ENCODE assay signal across 1 cellular context in the genomic region with DNA sequence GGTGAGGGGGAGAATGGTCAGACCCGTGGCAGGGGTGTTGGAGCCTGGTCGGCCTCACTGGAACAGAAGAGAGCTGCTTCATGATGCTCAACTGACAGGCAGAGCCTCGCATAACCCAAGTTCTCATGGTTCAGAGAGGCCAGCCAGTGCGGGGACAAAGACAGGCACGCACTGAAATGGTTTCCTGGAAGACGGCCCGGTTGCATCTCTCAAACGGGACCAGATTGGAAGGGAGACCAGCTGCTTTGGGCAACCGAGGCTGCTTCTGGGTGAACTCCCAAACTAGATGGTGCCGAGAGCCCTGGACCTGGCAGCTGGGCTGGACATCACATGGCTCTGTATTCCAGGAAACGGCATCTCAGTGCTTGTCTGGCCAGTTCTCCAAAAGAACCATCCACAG.
TF ChIP-seq lines count a peak whose summit lies in the region.

No MANE protein-coding gene starts in this region.

TF ChIP-seq in K562, 482 proteins besides CTCF, POLR2A, EP300 and RAD21 (continued from another document):
- TF ChIP-seq, protein P1, sequence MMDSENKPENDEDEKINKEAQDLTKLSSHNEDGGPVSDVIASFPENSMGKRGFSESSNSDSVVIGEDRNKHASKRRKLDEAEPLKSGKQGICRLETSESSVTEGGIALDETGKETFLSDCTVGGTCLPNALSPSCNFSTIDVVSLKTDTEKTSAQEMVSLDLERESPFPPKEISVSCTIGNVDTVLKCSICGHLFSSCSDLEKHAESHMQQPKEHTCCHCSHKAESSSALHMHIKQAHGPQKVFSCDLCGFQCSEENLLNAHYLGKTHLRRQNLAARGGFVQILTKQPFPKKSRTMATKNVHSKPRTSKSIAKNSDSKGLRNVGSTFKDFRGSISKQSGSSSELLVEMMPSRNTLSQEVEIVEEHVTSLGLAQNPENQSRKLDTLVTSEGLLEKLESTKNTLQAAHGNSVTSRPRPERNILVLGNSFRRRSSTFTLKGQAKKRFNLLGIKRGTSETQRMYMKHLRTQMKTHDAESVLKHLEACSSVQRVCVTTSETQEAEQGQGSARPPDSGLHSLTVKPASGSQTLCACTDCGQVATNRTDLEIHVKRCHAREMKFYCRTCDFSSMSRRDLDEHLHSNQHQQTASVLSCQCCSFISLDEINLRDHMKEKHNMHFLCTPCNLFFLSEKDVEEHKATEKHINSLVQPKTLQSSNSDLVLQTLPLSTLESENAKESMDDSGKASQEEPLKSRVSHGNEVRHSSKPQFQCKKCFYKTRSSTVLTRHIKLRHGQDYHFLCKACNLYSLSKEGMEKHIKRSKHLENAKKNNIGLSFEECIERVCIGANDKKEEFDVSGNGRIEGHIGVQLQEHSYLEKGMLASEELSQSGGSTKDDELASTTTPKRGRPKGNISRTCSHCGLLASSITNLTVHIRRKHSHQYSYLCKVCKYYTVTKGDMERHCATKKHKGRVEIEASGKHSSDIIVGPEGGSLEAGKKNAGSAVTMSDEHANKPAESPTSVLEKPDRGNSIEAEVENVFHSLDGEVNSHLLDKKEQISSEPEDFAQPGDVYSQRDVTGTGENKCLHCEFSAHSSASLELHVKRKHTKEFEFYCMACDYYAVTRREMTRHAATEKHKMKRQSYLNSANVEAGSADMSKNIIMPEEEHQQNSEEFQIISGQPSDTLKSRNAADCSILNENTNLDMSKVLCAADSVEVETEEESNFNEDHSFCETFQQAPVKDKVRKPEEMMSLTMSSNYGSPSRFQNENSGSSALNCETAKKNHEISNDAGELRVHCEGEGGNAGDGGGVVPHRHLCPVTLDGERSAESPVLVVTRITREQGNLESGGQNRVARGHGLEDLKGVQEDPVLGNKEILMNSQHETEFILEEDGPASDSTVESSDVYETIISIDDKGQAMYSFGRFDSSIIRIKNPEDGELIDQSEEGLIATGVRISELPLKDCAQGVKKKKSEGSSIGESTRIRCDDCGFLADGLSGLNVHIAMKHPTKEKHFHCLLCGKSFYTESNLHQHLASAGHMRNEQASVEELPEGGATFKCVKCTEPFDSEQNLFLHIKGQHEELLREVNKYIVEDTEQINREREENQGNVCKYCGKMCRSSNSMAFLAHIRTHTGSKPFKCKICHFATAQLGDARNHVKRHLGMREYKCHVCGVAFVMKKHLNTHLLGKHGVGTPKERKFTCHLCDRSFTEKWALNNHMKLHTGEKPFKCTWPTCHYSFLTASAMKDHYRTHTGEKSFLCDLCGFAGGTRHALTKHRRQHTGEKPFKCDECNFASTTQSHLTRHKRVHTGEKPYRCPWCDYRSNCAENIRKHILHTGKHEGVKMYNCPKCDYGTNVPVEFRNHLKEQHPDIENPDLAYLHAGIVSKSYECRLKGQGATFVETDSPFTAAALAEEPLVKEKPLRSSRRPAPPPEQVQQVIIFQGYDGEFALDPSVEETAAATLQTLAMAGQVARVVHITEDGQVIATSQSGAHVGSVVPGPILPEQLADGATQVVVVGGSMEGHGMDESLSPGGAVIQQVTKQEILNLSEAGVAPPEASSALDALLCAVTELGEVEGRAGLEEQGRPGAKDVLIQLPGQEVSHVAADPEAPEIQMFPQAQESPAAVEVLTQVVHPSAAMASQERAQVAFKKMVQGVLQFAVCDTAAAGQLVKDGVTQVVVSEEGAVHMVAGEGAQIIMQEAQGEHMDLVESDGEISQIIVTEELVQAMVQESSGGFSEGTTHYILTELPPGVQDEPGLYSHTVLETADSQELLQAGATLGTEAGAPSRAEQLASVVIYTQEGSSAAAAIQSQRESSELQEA (IDR thresholded peaks at IDR 0.05; ENCODE audit: low read depth): no peak
- TF ChIP-seq, protein P2, sequence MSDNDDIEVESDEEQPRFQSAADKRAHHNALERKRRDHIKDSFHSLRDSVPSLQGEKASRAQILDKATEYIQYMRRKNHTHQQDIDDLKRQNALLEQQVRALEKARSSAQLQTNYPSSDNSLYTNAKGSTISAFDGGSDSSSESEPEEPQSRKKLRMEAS (CRISPR knock-in tag; IDR thresholded peaks at IDR 0.05): 0 out of 2 replicates have a peak, but pooled peaks have one; percentile 16
- TF ChIP-seq ZNF79 (CRISPR knock-in tag; IDR thresholded peaks at IDR 0.05; ENCODE audit: low read depth) (no peak), IRF2 (CRISPR knock-in tag; IDR thresholded peaks at IDR 0.05) (peak; percentile 21; the same call in 1 of the 2 replicates), SNRNP70 (optimal IDR thresholded peaks at IDR 0.05; ENCODE audit: low read depth, low read length) (peak; percentile 28), HDAC6 (IDR thresholded peaks at IDR 0.05; ENCODE audit: low read depth, low read length) (no peak), FOXA3 (CRISPR knock-in tag; conservative IDR thresholded peaks at IDR 0.05 in 1 of 2, IDR thresholded peaks at IDR 0.05 in 1 of 2) (0 out of 4 replicates have a peak, but pooled peaks of 1 of the 2 experiments have one; percentile 45), RUNX1 (IDR thresholded peaks at IDR 0.05; ENCODE audit: low read depth) (0 out of 2 replicates have a peak, but pooled peaks have one; percentile 54), CBX3 (IDR thresholded peaks at IDR 0.05; ENCODE audit: borderline replicate concordance in 1 of 2, low read length in 2 of 2) (peak in 1 of 2 experiments; percentile 18; a peak in 1 of 3 replicates), ZNF253 (CRISPR knock-in tag; conservative IDR thresholded peaks at IDR 0.05) (no peak)
- TF ChIP-seq, protein P3, sequence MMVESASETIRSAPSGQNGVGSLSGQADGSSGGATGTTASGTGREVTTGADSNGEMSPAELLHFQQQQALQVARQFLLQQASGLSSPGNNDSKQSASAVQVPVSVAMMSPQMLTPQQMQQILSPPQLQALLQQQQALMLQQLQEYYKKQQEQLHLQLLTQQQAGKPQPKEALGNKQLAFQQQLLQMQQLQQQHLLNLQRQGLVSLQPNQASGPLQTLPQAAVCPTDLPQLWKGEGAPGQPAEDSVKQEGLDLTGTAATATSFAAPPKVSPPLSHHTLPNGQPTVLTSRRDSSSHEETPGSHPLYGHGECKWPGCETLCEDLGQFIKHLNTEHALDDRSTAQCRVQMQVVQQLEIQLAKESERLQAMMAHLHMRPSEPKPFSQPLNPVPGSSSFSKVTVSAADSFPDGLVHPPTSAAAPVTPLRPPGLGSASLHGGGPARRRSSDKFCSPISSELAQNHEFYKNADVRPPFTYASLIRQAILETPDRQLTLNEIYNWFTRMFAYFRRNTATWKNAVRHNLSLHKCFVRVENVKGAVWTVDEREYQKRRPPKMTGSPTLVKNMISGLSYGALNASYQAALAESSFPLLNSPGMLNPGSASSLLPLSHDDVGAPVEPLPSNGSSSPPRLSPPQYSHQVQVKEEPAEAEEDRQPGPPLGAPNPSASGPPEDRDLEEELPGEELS (CRISPR knock-in tag; IDR thresholded peaks at IDR 0.05; ENCODE audit: borderline replicate concordance): no peak
- TF ChIP-seq, protein P4, sequence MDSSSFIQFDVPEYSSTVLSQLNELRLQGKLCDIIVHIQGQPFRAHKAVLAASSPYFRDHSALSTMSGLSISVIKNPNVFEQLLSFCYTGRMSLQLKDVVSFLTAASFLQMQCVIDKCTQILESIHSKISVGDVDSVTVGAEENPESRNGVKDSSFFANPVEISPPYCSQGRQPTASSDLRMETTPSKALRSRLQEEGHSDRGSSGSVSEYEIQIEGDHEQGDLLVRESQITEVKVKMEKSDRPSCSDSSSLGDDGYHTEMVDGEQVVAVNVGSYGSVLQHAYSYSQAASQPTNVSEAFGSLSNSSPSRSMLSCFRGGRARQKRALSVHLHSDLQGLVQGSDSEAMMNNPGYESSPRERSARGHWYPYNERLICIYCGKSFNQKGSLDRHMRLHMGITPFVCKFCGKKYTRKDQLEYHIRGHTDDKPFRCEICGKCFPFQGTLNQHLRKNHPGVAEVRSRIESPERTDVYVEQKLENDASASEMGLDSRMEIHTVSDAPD (CRISPR knock-in tag; IDR thresholded peaks at IDR 0.05): no peak
- TF ChIP-seq, protein P5, sequence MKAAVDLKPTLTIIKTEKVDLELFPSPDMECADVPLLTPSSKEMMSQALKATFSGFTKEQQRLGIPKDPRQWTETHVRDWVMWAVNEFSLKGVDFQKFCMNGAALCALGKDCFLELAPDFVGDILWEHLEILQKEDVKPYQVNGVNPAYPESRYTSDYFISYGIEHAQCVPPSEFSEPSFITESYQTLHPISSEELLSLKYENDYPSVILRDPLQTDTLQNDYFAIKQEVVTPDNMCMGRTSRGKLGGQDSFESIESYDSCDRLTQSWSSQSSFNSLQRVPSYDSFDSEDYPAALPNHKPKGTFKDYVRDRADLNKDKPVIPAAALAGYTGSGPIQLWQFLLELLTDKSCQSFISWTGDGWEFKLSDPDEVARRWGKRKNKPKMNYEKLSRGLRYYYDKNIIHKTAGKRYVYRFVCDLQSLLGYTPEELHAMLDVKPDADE (conservative IDR thresholded peaks at IDR 0.05; ENCODE audit: control insufficient read depth, low read depth, low read length): no peak
- TF ChIP-seq, protein P6, sequence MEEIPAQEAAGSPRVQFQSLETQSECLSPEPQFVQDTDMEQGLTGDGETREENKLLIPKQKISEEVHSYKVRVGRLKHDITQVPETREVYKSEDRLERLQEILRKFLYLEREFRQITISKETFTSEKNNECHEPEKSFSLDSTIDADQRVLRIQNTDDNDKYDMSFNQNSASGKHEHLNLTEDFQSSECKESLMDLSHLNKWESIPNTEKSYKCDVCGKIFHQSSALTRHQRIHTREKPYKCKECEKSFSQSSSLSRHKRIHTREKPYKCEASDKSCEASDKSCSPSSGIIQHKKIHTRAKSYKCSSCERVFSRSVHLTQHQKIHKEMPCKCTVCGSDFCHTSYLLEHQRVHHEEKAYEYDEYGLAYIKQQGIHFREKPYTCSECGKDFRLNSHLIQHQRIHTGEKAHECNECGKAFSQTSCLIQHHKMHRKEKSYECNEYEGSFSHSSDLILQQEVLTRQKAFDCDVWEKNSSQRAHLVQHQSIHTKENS (CRISPR knock-in tag; IDR thresholded peaks at IDR 0.05): no peak
- TF ChIP-seq, protein P7, sequence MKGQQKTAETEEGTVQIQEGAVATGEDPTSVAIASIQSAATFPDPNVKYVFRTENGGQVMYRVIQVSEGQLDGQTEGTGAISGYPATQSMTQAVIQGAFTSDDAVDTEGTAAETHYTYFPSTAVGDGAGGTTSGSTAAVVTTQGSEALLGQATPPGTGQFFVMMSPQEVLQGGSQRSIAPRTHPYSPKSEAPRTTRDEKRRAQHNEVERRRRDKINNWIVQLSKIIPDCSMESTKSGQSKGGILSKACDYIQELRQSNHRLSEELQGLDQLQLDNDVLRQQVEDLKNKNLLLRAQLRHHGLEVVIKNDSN (CRISPR knock-in tag; IDR thresholded peaks at IDR 0.05): 0 out of 2 replicates have a peak, but pooled peaks have one; percentile 30
- TF ChIP-seq, protein P8, sequence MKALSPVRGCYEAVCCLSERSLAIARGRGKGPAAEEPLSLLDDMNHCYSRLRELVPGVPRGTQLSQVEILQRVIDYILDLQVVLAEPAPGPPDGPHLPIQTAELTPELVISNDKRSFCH (CRISPR knock-in tag; IDR thresholded peaks at IDR 0.05): no peak
- TF ChIP-seq, protein P8 (tag; IDR thresholded peaks at IDR 0.05): peak; percentile 18; the same call in 1 of the 2 replicates
